Comparison of ENCODE assay signal across 8 cellular contexts in the genomic region with DNA sequence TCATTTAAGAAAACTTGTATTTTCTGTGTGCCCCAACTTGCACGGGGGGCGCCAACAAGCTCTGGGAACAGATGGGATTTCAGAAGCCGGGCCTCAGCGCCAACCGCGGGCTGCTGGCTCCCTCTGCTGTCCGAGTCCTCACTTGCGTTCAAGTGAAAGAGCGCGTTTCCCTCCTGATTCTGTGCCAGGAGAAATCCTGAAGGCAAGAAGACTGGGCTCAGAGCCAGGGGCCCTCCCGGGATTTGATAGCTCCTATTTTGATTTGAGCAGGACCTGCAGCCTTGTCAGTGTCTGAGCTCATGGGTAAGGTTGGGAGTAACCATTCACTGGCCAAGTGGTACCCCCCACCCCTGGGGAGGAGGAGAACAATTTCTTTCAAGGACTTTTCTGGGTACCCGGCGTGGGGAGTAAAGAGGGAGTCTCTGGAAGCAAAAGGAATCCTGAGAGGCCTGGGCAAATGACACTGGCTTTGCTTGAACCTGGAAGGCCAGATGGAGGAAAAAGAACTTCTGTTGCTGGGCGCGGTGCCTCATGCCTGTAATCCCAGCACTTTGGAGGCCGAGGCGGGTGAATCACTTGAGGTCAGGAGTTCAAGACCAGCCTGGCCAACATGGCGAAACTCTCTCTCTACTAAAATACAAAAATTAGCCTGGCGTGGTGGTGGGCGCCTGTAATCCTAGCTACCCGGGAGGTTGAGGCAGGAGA.
A peak's percentile ranks its signal among the peaks of the same experiment; 100 is the strongest.
DNase-seq lines count a peak whose midpoint lies in the region; ATAC-seq and TF ChIP-seq lines count a peak whose summit lies in the region.

No MANE protein-coding gene starts in this region.

- H3K27me3 Mint-ChIP-seq in activated CD4-positive, alpha-beta memory T cell treated with anti-CD3 and anti-CD28 coated beads, Interleukin-2, amount 10 ng/mL, durations not matched to agents 7 days and 5 days, result peaks cover 2% of the 10 kb centered on the region

- H3K36me3 ChIP-seq in duodenal mucosa (ENCODE audit: control insufficient read depth in 1 of 2, insufficient read depth in 2 of 2, low read length in 2 of 2), result no peaks in the 10 kb centered on the region
- H3K36me3 ChIP-seq in lung (ENCODE audit: control insufficient read depth in 2 of 2, insufficient read depth in 2 of 2, low read length in 2 of 2), result no peaks in the 10 kb centered on the region

- H3K27ac Mint-ChIP-seq in activated CD4-positive, alpha-beta memory T cell treated with anti-CD3 and anti-CD28 coated beads, Interleukin-2, amount 10 ng/mL, durations not matched to agents 7 days and 5 days, result no peak overlapping the region

- H3K36me3 Mint-ChIP-seq in activated CD4-positive, alpha-beta memory T cell treated with anti-CD3 and anti-CD28 coated beads, Interleukin-2, amount 10 ng/mL, durations not matched to agents 7 days and 5 days (ENCODE audit: low read depth), result peaks cover 8% of the 10 kb centered on the region

- CTCF ChIA-PET in activated CD4-positive, alpha-beta memory T cell treated with anti-CD3 and anti-CD28 coated beads, Interleukin-2, amount 10 ng/mL, durations not matched to agents 7 days and 5 days (lab: Charles Lee), result interaction anchor here (0.7 to 6.4 kb wide), 22 partner anchors 8 to 799 kb away, joined by 3 to 63 read pairs (median 4); no protein-coding TSS in a partner anchor

- H3K4me3 ChIP-seq in duodenal mucosa (ENCODE audit: low read depth in 1 of 2, low read length in 2 of 2) (peak overlapping the region; percentile 22 to 38), lung (no peak overlapping the region)

- POLR2A ChIA-PET in activated CD4-positive, alpha-beta memory T cell treated with anti-CD3 and anti-CD28 coated beads, Interleukin-2, amount 10 ng/mL, durations not matched to agents 7 days and 5 days (lab: Charles Lee), result interaction anchor here (1.0 to 1.4 kb wide), 2 partner anchors 350 to 432 kb away, joined by 3 to 5 read pairs; no protein-coding TSS in a partner anchor

- no peaks in the 10 kb centered on the region for H3K27me3 ChIP-seq in duodenal mucosa (ENCODE audit: control insufficient read depth in 1 of 2, insufficient read depth in 2 of 2, low read length in 2 of 2)
- H3K27me3 ChIP-seq in lung (ENCODE audit: control insufficient read depth, insufficient read depth), result no peaks in the 10 kb centered on the region

- peaks cover 10% of the 10 kb centered on the region for H3K9me3 Mint-ChIP-seq in activated CD4-positive, alpha-beta memory T cell treated with anti-CD3 and anti-CD28 coated beads, Interleukin-2, amount 10 ng/mL, durations not matched to agents 7 days and 5 days

- peaks cover 0 to 10% of the 10 kb centered on the region in 2 donors for H3K4me1 ChIP-seq in duodenal mucosa (ENCODE audit: control insufficient read depth in 1 of 2, insufficient read depth in 2 of 2, low read length in 2 of 2)
- H3K4me1 ChIP-seq in lung (ENCODE audit: control insufficient read depth in 2 of 2, insufficient read depth in 2 of 2, low read length in 2 of 2), result no peaks in the 10 kb centered on the region

- 31 to 41% methylated on average over 21 of the region's 21 CpGs for WGBS in lung, 2 donors

- no peak overlapping the region for H3K27ac ChIP-seq in C4-2B
- H3K27ac ChIP-seq in duodenal mucosa (ENCODE audit: low read depth, low read length), result no peak overlapping the region
- no peak overlapping the region for H3K27ac ChIP-seq in lung (ENCODE audit: low read depth in 1 of 2, low read length in 1 of 2)

- DNase-seq in NCI-H748 (lab: John Stamatoyannopoulos, UW; ENCODE audit: unreplicated experiment), result peak; percentile 84
- peak; percentile 76 for DNase-seq in activated CD4-positive, alpha-beta memory T cell treated with anti-CD3 and anti-CD28 coated beads, Interleukin-2, amount 10 ng/mL, durations not matched to agents 7 days and 5 days
- peak; percentile 89 for DNase-seq in lung (ENCODE audit: low spot score)
- peak; percentile 47 to 53 (median 48) for DNase-seq in stimulated activated CD4-positive, alpha-beta T cell treated with anti-CD3 and anti-CD28 coated beads, TNF-alpha, amount 100 ng/mL, for 4 hours (ENCODE audit: low read depth in 3 of 3)

- peak; percentile 40 for ATAC-seq in HG03432 (IDR thresholded peaks at IDR 0.05; ENCODE audit: unreplicated experiment)
- peak; percentile 70 for ATAC-seq in lung (ENCODE audit: insufficient read depth, low FRiP score)
- no peak for ATAC-seq in GM21447 (IDR thresholded peaks at IDR 0.05; ENCODE audit: unreplicated experiment)

- TF ChIP-seq CTCF in C4-2B (conservative IDR thresholded peaks at IDR 0.05), result peak; percentile 94
- peak; percentile 93 for TF ChIP-seq CTCF in lung (IDR thresholded peaks at IDR 0.05; ENCODE audit: control extremely low read depth, extremely low read depth)

- peaks cover 17% of the 10 kb centered on the region for H3K4me1 Mint-ChIP-seq in activated CD4-positive, alpha-beta memory T cell treated with anti-CD3 and anti-CD28 coated beads, Interleukin-2, amount 10 ng/mL, durations not matched to agents 7 days and 5 days

- H3K9ac ChIP-seq in duodenal mucosa (ENCODE audit: low read depth in 1 of 2, low read length in 2 of 2), result peak overlapping the region in 1 of 2 donors; percentile 28

- H3K9me3 ChIP-seq in duodenal mucosa (ENCODE audit: control insufficient read depth in 1 of 2, low read length in 2 of 2) (peaks cover 2 to 3% of the 10 kb centered on the region in 2 donors), lung (ENCODE audit: control insufficient read depth in 2 of 2, insufficient read depth in 1 of 2, low read length in 1 of 2) (peaks cover 0 to 13% of the 10 kb centered on the region in 2 donors)

- no peak overlapping the region for H3K4me3 Mint-ChIP-seq in activated CD4-positive, alpha-beta memory T cell treated with anti-CD3 and anti-CD28 coated beads, Interleukin-2, amount 10 ng/mL, durations not matched to agents 7 days and 5 days
